ENCODE assay signal across 10 cellular contexts in genomic region chr22:38284042-38284402, GRCh38. TPM values are rescaled to one million over a fixed set of nuclear protein-coding genes. Genes with fewer than 3 reads are reported as not detected.
DNase-seq lines count a peak whose midpoint lies in the region; ATAC-seq and TF ChIP-seq lines count a peak whose summit lies in the region.
"Had no signal": no experiment of that assay in that cellular context is flagged by ENCODE, and none has a peak within 500 bp of the region (broad histone marks: within the 10 kb centered on the region; RNA-seq: fewer than 3 reads in every experiment).

No MANE protein-coding gene starts in this region.

- peak overlapping the region; percentile 93 for H3K27ac Mint-ChIP-seq in progenitor cell of endocrine pancreas
- H3K27ac Mint-ChIP-seq: CD4-positive, CD25-positive, alpha-beta regulatory T cell had no signal

- no peaks in the 10 kb centered on the region for H3K9me3 Mint-ChIP-seq in progenitor cell of endocrine pancreas (ENCODE audit: low read depth)
- H3K9me3 Mint-ChIP-seq: activated naive CD4-positive, alpha-beta T cell treated with anti-CD3 and anti-CD28 coated beads, Interleukin-2, amount 50 U/mL, for 72 hours; CD4-positive, CD25-positive, alpha-beta regulatory T cell had no signal

- ATAC-seq in left cardiac atrium, result peak; percentile 55 to 88
- no peak for ATAC-seq in HG02852 (IDR thresholded peaks at IDR 0.05; ENCODE audit: unreplicated experiment)
- ATAC-seq in GM19328 (IDR thresholded peaks at IDR 0.05; ENCODE audit: unreplicated experiment), result no peak
- ATAC-seq: activated naive CD4-positive, alpha-beta T cell treated with anti-CD3 and anti-CD28 coated beads, Interleukin-2, amount 50 U/mL, for 72 hours had no signal

- H3K4me1 Mint-ChIP-seq in progenitor cell of endocrine pancreas (ENCODE audit: low read depth), result peaks cover 19% of the 10 kb centered on the region

- peak; percentile 88 for DNase-seq in AG09319 (ENCODE audit: extremely low read depth, low read depth)
- peak; percentile 48 for DNase-seq in amniotic stem cell (lab: John Stamatoyannopoulos, UW)
- no peak for DNase-seq in left cardiac atrium
- no peak for DNase-seq in progenitor cell of endocrine pancreas (ENCODE audit: low spot score, unreplicated experiment)
- no peak for DNase-seq in NCI-H128 (lab: John Stamatoyannopoulos, UW; ENCODE audit: unreplicated experiment)
- no peak for DNase-seq in anterior cingulate cortex (lab: John Stamatoyannopoulos, UW)
- DNase-seq: CD4-positive, CD25-positive, alpha-beta regulatory T cell had no signal

- no peaks in the 10 kb centered on the region for H3K27me3 Mint-ChIP-seq in progenitor cell of endocrine pancreas
- H3K27me3 Mint-ChIP-seq: CD4-positive, CD25-positive, alpha-beta regulatory T cell had no signal

- intact Hi-C loops in left cardiac atrium (cut with DNase I), result no loop called here

- peaks cover 3% of the 10 kb centered on the region for H3K36me3 Mint-ChIP-seq in progenitor cell of endocrine pancreas (ENCODE audit: insufficient read depth)
- H3K36me3 Mint-ChIP-seq: activated naive CD4-positive, alpha-beta T cell treated with anti-CD3 and anti-CD28 coated beads, Interleukin-2, amount 50 U/mL, for 72 hours had no signal

- TF ChIP-seq CTCF in AG09319 (IDR thresholded peaks at IDR 0.05; ENCODE audit: low read depth, low read length), result no peak
- TF ChIP-seq CTCF in progenitor cell of endocrine pancreas (IDR thresholded peaks at IDR 0.05; ENCODE audit: unreplicated experiment), result no peak

- no peak overlapping the region for H3K4me3 Mint-ChIP-seq in progenitor cell of endocrine pancreas (ENCODE audit: low read depth)
- H3K4me3 Mint-ChIP-seq: CD4-positive, CD25-positive, alpha-beta regulatory T cell had no signal

RNA-seq across cellular contexts. Expression of gene TMEM184B, which starts 11.2 kb away (rescaled TPM):
- total RNA-seq in left cardiac atrium (10 to 100 TPM; 47.2 to 60.3 TPM), progenitor cell of endocrine pancreas (67.3 and 71.7 TPM in 2 replicates)

RNA-seq across cellular contexts. Expression of gene CSNK1E, which starts 33.2 kb away (rescaled TPM):
- total RNA-seq in left cardiac atrium (10 to 100 TPM; 69.2 to 90.5 TPM), progenitor cell of endocrine pancreas (246 and 250 TPM in 2 replicates)

Comparison
In these comparisons a context has a peak if more than half of its experiments do, and no peak if none do; other contexts are left out.
1. DNase-seq: peak in AG09319 (single experiment) and amniotic stem cell (single experiment); none in left cardiac atrium (single experiment), progenitor cell of endocrine pancreas (single experiment), NCI-H128 (single experiment) and anterior cingulate cortex (0 of 58).
2. ATAC-seq: peak in left cardiac atrium (2 of 2); none in HG02852 (single experiment) and GM19328 (single experiment).